Comparison of ENCODE assay signal across 19 cellular contexts in genomic region chr11:86969258-86969657, GRCh38. TPM values are rescaled to one million over a fixed set of nuclear protein-coding genes. Genes with fewer than 3 reads are reported as not detected.
A peak's percentile ranks its signal among the peaks of the same experiment; 100 is the strongest.
DNase-seq lines count a peak whose midpoint lies in the region; ATAC-seq, FAIRE-seq and TF ChIP-seq lines count a peak whose summit lies in the region.
"Had no signal": no experiment of that assay in that cellular context is flagged by ENCODE, and none has a peak within 500 bp of the region (broad histone marks: within the 10 kb centered on the region; RNA-seq: fewer than 3 reads in every experiment).

No MANE protein-coding gene starts in this region.

- H3K4me3 Mint-ChIP-seq in neural crest cell = no peak overlapping the region
- H3K4me3 Mint-ChIP-seq in stimulated activated naive B cell treated with anti-CD40 and anti-IgM and Interleukin-4, amounts not matched to agents 10 μg/mL and 1 μg/mL and 100 μg/mL, for 72 hours = no peak overlapping the region
- H3K4me3 Mint-ChIP-seq in activated CD4-positive, alpha-beta T cell treated with anti-CD3 and anti-CD28 coated beads for 36 hours = no peak overlapping the region
- H3K4me3 Mint-ChIP-seq: CD4-positive, alpha-beta memory T cell; HFFc6 had no signal

- H3K36me3 Mint-ChIP-seq in neural crest cell (ENCODE audit: low read depth) = peaks cover 10% of the 10 kb centered on the region
- H3K36me3 Mint-ChIP-seq in stimulated activated naive B cell treated with anti-CD40 and anti-IgM and Interleukin-4, amounts not matched to agents 10 μg/mL and 1 μg/mL and 100 μg/mL, for 72 hours = peaks cover 0 to 4% of the 10 kb centered on the region in 2 donors
- H3K36me3 Mint-ChIP-seq in activated CD4-positive, alpha-beta T cell treated with anti-CD3 and anti-CD28 coated beads for 36 hours (ENCODE audit: low read depth) = no peaks in the 10 kb centered on the region

- CTCF ChIA-PET in endothelial cell of umbilical vein (lab: Charles Lee) = interaction anchor here (0.8 to 1.0 kb wide), 2 partner anchors 14 to 30 kb away, joined by 4 to 6 read pairs; partner anchors contain the start of gene FZD4
- CTCF ChIA-PET in activated CD4-positive, alpha-beta T cell treated with anti-CD3 and anti-CD28 coated beads for 36 hours (lab: Charles Lee) = interaction anchor here (1.1 kb wide), 1 partner anchor 31 kb away, joined by 4 read pairs; no protein-coding TSS in a partner anchor

- peak overlapping the region; percentile 65 for H3K27ac ChIP-seq in endothelial cell of umbilical vein (ENCODE audit: insufficient read depth, low read depth, low read length)
- H3K27ac ChIP-seq: A549, C4-2B had no signal

- intact Hi-C loops in endothelial cell of umbilical vein (cut with micrococcal nuclease) = loop anchor here (1.0 kb wide), 2 partner anchors 13 to 30 kb away; no protein-coding TSS in a partner anchor
- intact Hi-C loops in activated CD4-positive, alpha-beta T cell treated with anti-CD3 and anti-CD28 coated beads for 36 hours (cut with DNase I, micrococcal nuclease) = no loop called here

- peak; percentile 88 for FAIRE-seq in endothelial cell of umbilical vein (lab: Jason Lieb, UNC)
- FAIRE-seq: A549, D721Med, GM12892, GM19239 had no signal

- POLR2A ChIA-PET in endothelial cell of umbilical vein (lab: Charles Lee) = interaction anchor here (1.1 kb wide), 1 partner anchor 15 kb away, joined by 5 read pairs; the partner anchor contains the start of gene FZD4
- POLR2A ChIA-PET in activated CD4-positive, alpha-beta T cell treated with anti-CD3 and anti-CD28 coated beads for 36 hours (lab: Charles Lee) = no interaction called here

- no peaks in the 10 kb centered on the region for H3K9me1 ChIP-seq in endothelial cell of umbilical vein (replicated peaks; ENCODE audit: control insufficient read depth, extremely low read depth, insufficient read depth, low read length)

- dilution Hi-C loops in endothelial cell of umbilical vein (cut with MboI; ENCODE audit: extremely low pct_ligation_motif_present, low sequenced_read_pairs) = no loop called here

- peak overlapping the region; percentile 29 for H2AFZ ChIP-seq in endothelial cell of umbilical vein (ENCODE audit: low read depth, low read length)

- ATAC-seq in stimulated activated naive B cell treated with anti-CD40 and anti-IgM and Interleukin-4, amounts not matched to agents 10 μg/mL and 1 μg/mL and 100 μg/mL, for 72 hours (replicated peaks) = no peak
- ATAC-seq in GM19035 (IDR thresholded peaks at IDR 0.05; ENCODE audit: unreplicated experiment) = no peak
- no peak for ATAC-seq in activated CD4-positive, alpha-beta T cell treated with anti-CD3 and anti-CD28 coated beads for 36 hours
- ATAC-seq: A549 had no signal

- DNase-seq in dermis blood vessel endothelial cell (peak; percentile 69), endothelial cell of umbilical vein (ENCODE audit: low read depth, low spot score) (peak; percentile 90), neural crest cell (ENCODE audit: low read depth, low spot score) (no peak)
- DNase-seq in stimulated activated naive B cell treated with anti-CD40 and anti-IgM and Interleukin-4, amounts not matched to agents 10 μg/mL and 1 μg/mL and 100 μg/mL, for 72 hours = no peak
- no peak for DNase-seq in activated CD4-positive, alpha-beta T cell treated with anti-CD3 and anti-CD28 coated beads for 36 hours
- DNase-seq: BE2C; CD4-positive, alpha-beta memory T cell; DMS153; DND-41; GDM1; GOT3; HFFc6 had no signal

- H3K9me3 ChIP-seq in endothelial cell of umbilical vein (replicated peaks; ENCODE audit: control insufficient read depth, insufficient read depth, low read length) = no peaks in the 10 kb centered on the region
- H3K9me3 ChIP-seq: BE2C had no signal

- H3K4me1 Mint-ChIP-seq in neural crest cell = peaks cover 3% of the 10 kb centered on the region
- no peaks in the 10 kb centered on the region for H3K4me1 Mint-ChIP-seq in stimulated activated naive B cell treated with anti-CD40 and anti-IgM and Interleukin-4, amounts not matched to agents 10 μg/mL and 1 μg/mL and 100 μg/mL, for 72 hours
- no peaks in the 10 kb centered on the region for H3K4me1 Mint-ChIP-seq in activated CD4-positive, alpha-beta T cell treated with anti-CD3 and anti-CD28 coated beads for 36 hours
- H3K4me1 Mint-ChIP-seq: CD4-positive, alpha-beta memory T cell had no signal

- H3K9ac ChIP-seq in endothelial cell of umbilical vein (replicated peaks; ENCODE audit: extremely low read depth, insufficient read depth, low read length) = peak overlapping the region; percentile 2

- TF ChIP-seq POLR2A in endothelial cell of umbilical vein (IDR thresholded peaks at IDR 0.05; ENCODE audit: low read depth, low read length) = no peak

- no TSS peak for BruUV-seq in endothelial cell of umbilical vein (replicated peaks; lab: Mats Ljungman, UMichigan)

- peaks cover 18% of the 10 kb centered on the region for H3K9me3 Mint-ChIP-seq in neural crest cell
- peaks cover 11 to 16% of the 10 kb centered on the region in 2 donors for H3K9me3 Mint-ChIP-seq in stimulated activated naive B cell treated with anti-CD40 and anti-IgM and Interleukin-4, amounts not matched to agents 10 μg/mL and 1 μg/mL and 100 μg/mL, for 72 hours
- H3K9me3 Mint-ChIP-seq in activated CD4-positive, alpha-beta T cell treated with anti-CD3 and anti-CD28 coated beads for 36 hours (ENCODE audit: low read depth) = peaks cover 11% of the 10 kb centered on the region

- H4K20me1 ChIP-seq in endothelial cell of umbilical vein (replicated peaks; ENCODE audit: control insufficient read depth, extremely low read depth, insufficient read depth, low read length) = no peaks in the 10 kb centered on the region

- H3K4me3 ChIP-seq in endothelial cell of umbilical vein (replicated peaks in 1 of 3; ENCODE audit: insufficient read depth in 1 of 3, low read depth in 1 of 3, low read length in 3 of 3) = no peak overlapping the region
- H3K4me3 ChIP-seq: A549, HAP-1 had no signal

- H3K27ac Mint-ChIP-seq in neural crest cell (ENCODE audit: unreplicated experiment) = peak overlapping the region; percentile 48
- no peak overlapping the region for H3K27ac Mint-ChIP-seq in stimulated activated naive B cell treated with anti-CD40 and anti-IgM and Interleukin-4, amounts not matched to agents 10 μg/mL and 1 μg/mL and 100 μg/mL, for 72 hours
- H3K27ac Mint-ChIP-seq in activated CD4-positive, alpha-beta T cell treated with anti-CD3 and anti-CD28 coated beads for 36 hours = no peak overlapping the region
- H3K27ac Mint-ChIP-seq: CD4-positive, alpha-beta memory T cell; HFFc6 had no signal

- TF ChIP-seq CTCF in endothelial cell of umbilical vein (IDR thresholded peaks at IDR 0.05; ENCODE audit: extremely low read depth in 1 of 2, insufficient read depth in 1 of 2, low read depth in 1 of 2, low read length in 2 of 2) (no peak), neural crest cell (conservative IDR thresholded peaks at IDR 0.05) (no peak)

- no peaks in the 10 kb centered on the region for H3K27me3 ChIP-seq in endothelial cell of umbilical vein (ENCODE audit: control insufficient read depth in 2 of 2, insufficient read depth in 2 of 2, low read length in 2 of 2)
- H3K27me3 ChIP-seq: BE2C had no signal

- no peaks in the 10 kb centered on the region for H3K27me3 Mint-ChIP-seq in neural crest cell (ENCODE audit: low read depth)
- H3K27me3 Mint-ChIP-seq in stimulated activated naive B cell treated with anti-CD40 and anti-IgM and Interleukin-4, amounts not matched to agents 10 μg/mL and 1 μg/mL and 100 μg/mL, for 72 hours = peaks cover 28 to 36% of the 10 kb centered on the region in 2 donors
- peaks cover 20% of the 10 kb centered on the region for H3K27me3 Mint-ChIP-seq in activated CD4-positive, alpha-beta T cell treated with anti-CD3 and anti-CD28 coated beads for 36 hours

- no peaks in the 10 kb centered on the region for H3K36me3 ChIP-seq in endothelial cell of umbilical vein (ENCODE audit: control insufficient read depth in 2 of 2, extremely low read depth in 1 of 2, insufficient read depth in 2 of 2, low read length in 2 of 2)
- H3K36me3 ChIP-seq: BE2C, HAP-1 had no signal

- H3K79me2 ChIP-seq in endothelial cell of umbilical vein (ENCODE audit: control insufficient read depth, insufficient read depth, low read length) = no peaks in the 10 kb centered on the region

- H3K4me1 ChIP-seq in endothelial cell of umbilical vein (ENCODE audit: control insufficient read depth, extremely low read depth, insufficient read depth, low read length) = peaks cover 15% of the 10 kb centered on the region
- H3K4me1 ChIP-seq: A549, BE2C, HAP-1 had no signal

- H3K4me2 ChIP-seq in endothelial cell of umbilical vein (ENCODE audit: insufficient read depth, low read length) = peak overlapping the region; percentile 19
- H3K4me2 ChIP-seq: A549 had no signal

TF ChIP-seq in endothelial cell of umbilical vein, 7 proteins besides CTCF, POLR2A, EP300 and RAD21:
- TF ChIP-seq EZH2 (IDR thresholded peaks at IDR 0.05; ENCODE audit: borderline replicate concordance, low read depth, low read length, severe bottlenecking) = no peak
- TF ChIP-seq MYC (IDR thresholded peaks at IDR 0.05; ENCODE audit: low read depth, low read length) = no peak
- peak; percentile 2 for TF ChIP-seq JUN (IDR thresholded peaks at IDR 0.05; ENCODE audit: borderline replicate concordance, insufficient read depth, insufficient read length, low read depth)
- no peak for TF ChIP-seq MAX (IDR thresholded peaks at IDR 0.05; ENCODE audit: insufficient read depth, insufficient read length)
- TF ChIP-seq POLR2AphosphoS5 (IDR thresholded peaks at IDR 0.05; ENCODE audit: insufficient read depth, low read depth, low read length) = no peak
- TF ChIP-seq GATA2 (IDR thresholded peaks at IDR 0.05; ENCODE audit: insufficient read depth, insufficient read length, low read depth, low read length) = no peak
- TF ChIP-seq FOS (IDR thresholded peaks at IDR 0.05; ENCODE audit: borderline replicate concordance, insufficient read depth, low read length) = peak; percentile 5

RNA-seq across cellular contexts. Expression of gene FZD4, which starts 14.1 kb away (rescaled TPM):
- total RNA-seq in dermis blood vessel endothelial cell = 185 and 214 TPM in 2 replicates
- total RNA-seq in endothelial cell of umbilical vein = 109 and 112 TPM in 2 replicates
- polyA plus RNA-seq in endothelial cell of umbilical vein = 50.4 and 56.6 TPM in 2 replicates
- polyA plus RNA-seq in endothelial cell of umbilical vein (2011; cell fraction: cytosol; rRNA removed) = 49.5 and 50.2 TPM in 2 replicates
- 65.8 and 87.7 TPM in 2 replicates for polyA plus RNA-seq in endothelial cell of umbilical vein (2011; cell fraction: nucleus; rRNA removed)
- 85.1 and 115 TPM in 2 replicates for polyA plus RNA-seq in endothelial cell of umbilical vein (2012)
- 141 and 152 TPM in 2 replicates for polyA minus RNA-seq in endothelial cell of umbilical vein
- 11.5 TPM for polyA minus RNA-seq in endothelial cell of umbilical vein (2011; cell fraction: cytosol; rRNA and poly(A)+ RNA removed)
- polyA minus RNA-seq in endothelial cell of umbilical vein (2011; cell fraction: nucleus; rRNA and poly(A)+ RNA removed) = 58.9 and 89.5 TPM in 2 replicates
- 4.1 and 4.6 TPM in 2 replicates for total RNA-seq in neural crest cell
- under 1 TPM; 0.14 to 0.21 TPM for total RNA-seq in activated CD4-positive, alpha-beta T cell treated with anti-CD3 and anti-CD28 coated beads for 36 hours
- polyA plus RNA-seq: CD4-positive, alpha-beta memory T cell had no signal

Comparison
In these comparisons a context has a peak if more than half of its experiments do, and no peak if none do; other contexts are left out.
1. DNase-seq: peak in dermis blood vessel endothelial cell (single experiment) and endothelial cell of umbilical vein (single experiment); none in neural crest cell (single experiment), stimulated activated naive B cell treated with anti-CD40 and anti-IgM and Interleukin-4, amounts not matched to agents 10 μg/mL and 1 μg/mL and 100 μg/mL, for 72 hours (single experiment) and activated CD4-positive, alpha-beta T cell treated with anti-CD3 and anti-CD28 coated beads for 36 hours (single experiment).
2. RNA of gene FZD4, which starts 14.1 kb away (total RNA-seq): 185 to 214 TPM in dermis blood vessel endothelial cell and 109 to 112 TPM in endothelial cell of umbilical vein; 4.1 to 4.6 TPM in neural crest cell and 0.14 to 0.21 TPM in activated CD4-positive, alpha-beta T cell treated with anti-CD3 and anti-CD28 coated beads for 36 hours; every median in the first group is over 10 times any median in the second.